ENCODE assay signal across 1 cellular context in the genomic region with DNA sequence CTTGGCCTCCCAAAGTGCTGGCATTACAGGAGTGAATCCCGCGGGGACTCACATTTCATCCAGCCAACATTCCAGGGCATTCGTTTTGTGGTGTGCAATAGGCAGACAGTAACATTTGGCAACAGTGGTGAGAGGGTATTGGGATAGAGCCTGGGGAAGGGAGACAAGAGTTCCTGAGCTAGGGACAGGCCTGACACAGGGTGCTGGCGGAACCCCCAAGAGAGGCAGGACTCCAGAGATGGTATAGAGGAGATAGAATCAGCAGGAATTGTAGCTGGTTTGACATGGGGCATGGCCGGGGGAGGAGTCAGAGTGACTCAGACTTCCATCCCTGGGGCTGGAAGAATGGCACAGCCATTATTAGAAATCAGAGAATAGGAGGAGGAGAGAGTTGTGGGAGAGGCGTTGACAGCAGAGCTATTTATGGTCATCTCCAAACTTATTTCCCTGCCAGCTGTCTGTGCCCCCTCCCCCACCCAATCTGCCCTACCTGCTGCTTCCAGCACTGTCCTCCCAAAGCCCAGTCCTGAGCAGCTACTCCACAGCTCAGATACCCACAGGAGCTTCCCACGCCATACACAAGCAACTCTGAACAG.
TF ChIP-seq lines count a peak whose summit lies in the region.

No MANE protein-coding gene starts in this region.

TF ChIP-seq in GM23338, 12 proteins besides CTCF, POLR2A, EP300 and RAD21 (continued from another document):
- TF ChIP-seq, protein P1, sequence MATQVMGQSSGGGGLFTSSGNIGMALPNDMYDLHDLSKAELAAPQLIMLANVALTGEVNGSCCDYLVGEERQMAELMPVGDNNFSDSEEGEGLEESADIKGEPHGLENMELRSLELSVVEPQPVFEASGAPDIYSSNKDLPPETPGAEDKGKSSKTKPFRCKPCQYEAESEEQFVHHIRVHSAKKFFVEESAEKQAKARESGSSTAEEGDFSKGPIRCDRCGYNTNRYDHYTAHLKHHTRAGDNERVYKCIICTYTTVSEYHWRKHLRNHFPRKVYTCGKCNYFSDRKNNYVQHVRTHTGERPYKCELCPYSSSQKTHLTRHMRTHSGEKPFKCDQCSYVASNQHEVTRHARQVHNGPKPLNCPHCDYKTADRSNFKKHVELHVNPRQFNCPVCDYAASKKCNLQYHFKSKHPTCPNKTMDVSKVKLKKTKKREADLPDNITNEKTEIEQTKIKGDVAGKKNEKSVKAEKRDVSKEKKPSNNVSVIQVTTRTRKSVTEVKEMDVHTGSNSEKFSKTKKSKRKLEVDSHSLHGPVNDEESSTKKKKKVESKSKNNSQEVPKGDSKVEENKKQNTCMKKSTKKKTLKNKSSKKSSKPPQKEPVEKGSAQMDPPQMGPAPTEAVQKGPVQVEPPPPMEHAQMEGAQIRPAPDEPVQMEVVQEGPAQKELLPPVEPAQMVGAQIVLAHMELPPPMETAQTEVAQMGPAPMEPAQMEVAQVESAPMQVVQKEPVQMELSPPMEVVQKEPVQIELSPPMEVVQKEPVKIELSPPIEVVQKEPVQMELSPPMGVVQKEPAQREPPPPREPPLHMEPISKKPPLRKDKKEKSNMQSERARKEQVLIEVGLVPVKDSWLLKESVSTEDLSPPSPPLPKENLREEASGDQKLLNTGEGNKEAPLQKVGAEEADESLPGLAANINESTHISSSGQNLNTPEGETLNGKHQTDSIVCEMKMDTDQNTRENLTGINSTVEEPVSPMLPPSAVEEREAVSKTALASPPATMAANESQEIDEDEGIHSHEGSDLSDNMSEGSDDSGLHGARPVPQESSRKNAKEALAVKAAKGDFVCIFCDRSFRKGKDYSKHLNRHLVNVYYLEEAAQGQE (IDR thresholded peaks at IDR 0.05; ENCODE audit: unreplicated experiment): no peak
- TF ChIP-seq JUNB (IDR thresholded peaks at IDR 0.05; ENCODE audit: unreplicated experiment): no peak
- TF ChIP-seq STAT1 (IDR thresholded peaks at IDR 0.05; ENCODE audit: unreplicated experiment): no peak
- TF ChIP-seq ZNF114 (CRISPR knock-in tag; IDR thresholded peaks at IDR 0.05): no peak
- TF ChIP-seq POLR2AphosphoS5 (IDR thresholded peaks at IDR 0.05; ENCODE audit: low read depth): no peak
